4 cellular contexts compared by ENCODE assay signal in the genomic region with DNA sequence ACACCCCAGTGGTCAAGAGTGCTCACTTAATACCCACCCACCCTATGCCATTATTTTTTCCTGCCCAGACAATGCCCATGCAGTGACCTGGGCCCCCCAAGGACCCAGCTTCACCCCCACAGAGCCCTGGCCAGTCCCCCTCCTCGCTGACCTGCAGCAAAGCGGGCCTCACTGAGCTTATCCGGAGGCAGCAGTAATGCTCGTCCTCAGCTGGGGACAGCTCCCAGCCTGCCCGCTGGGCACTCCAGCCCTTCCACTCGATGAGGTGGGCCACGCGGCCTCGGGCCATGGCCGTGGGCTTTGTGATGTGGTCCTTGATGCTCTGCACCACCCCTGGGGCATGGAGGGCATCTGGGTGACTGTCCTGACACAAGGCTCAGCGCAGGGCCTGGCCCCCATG. TPM values are rescaled to one million over a fixed set of nuclear protein-coding genes. Genes with fewer than 3 reads are reported as not detected.
"Had no signal": no experiment of that assay in that cellular context is flagged by ENCODE, and none has a peak within 500 bp of the region (broad histone marks: within the 10 kb centered on the region; RNA-seq: fewer than 3 reads in every experiment).

No MANE protein-coding gene starts in this region.

RNA-seq across cellular contexts. Expression of gene CLCNKB, which starts 7.1 kb away (rescaled TPM):
- total RNA-seq: LHCN-M2, MCF 10A had no signal

RNA-seq across cellular contexts. Expression of gene CLCNKA, which starts 14.6 kb away (rescaled TPM):
- total RNA-seq: LHCN-M2, MCF 10A, NCI-H460 had no signal

RNA-seq across cellular contexts. Expression of gene HSPB7, which starts 18.6 kb away (rescaled TPM):
- total RNA-seq: MCF 10A, NCI-H460 had no signal

RNA-seq across cellular contexts. Expression of gene SRARP, which starts 32.4 kb away (rescaled TPM):
- total RNA-seq: LHCN-M2, M059J, MCF 10A, NCI-H460 had no signal

RNA-seq across cellular contexts. Expression of gene FAM131C, which starts 37.0 kb away (rescaled TPM):
- total RNA-seq: MCF 10A had no signal
